Comparison of ENCODE assay signal across 16 cellular contexts in genomic region chr15:85773249-85773648, GRCh38.
"Had no signal": no experiment of that assay in that cellular context is flagged by ENCODE, and none has a peak within 500 bp of the region (broad histone marks: within the 10 kb centered on the region; RNA-seq: fewer than 3 reads in every experiment).

No MANE protein-coding gene starts in this region.

- H3K9me3 ChIP-seq: gastrocnemius medialis, heart right ventricle, neutrophil had no signal

- H3K4me3 ChIP-seq: gastrocnemius medialis, heart right ventricle, lung, SK-N-MC, smooth muscle cell had no signal

- H3K9me3 Mint-ChIP-seq: activated CD4-positive, alpha-beta memory T cell treated with anti-CD3 and anti-CD28 coated beads, Interleukin-2, amount 10 ng/mL, durations not matched to agents 7 days and 5 days; activated naive CD8-positive, alpha-beta T cell treated with anti-CD3 and anti-CD28 coated beads, Interleukin-2, amount 50 U/mL, for 24 hours; mesothelial cell of epicardium; T-cell had no signal

- H3K27me3 Mint-ChIP-seq: activated CD4-positive, alpha-beta memory T cell treated with anti-CD3 and anti-CD28 coated beads, Interleukin-2, amount 10 ng/mL, durations not matched to agents 7 days and 5 days; activated naive CD8-positive, alpha-beta T cell treated with anti-CD3 and anti-CD28 coated beads, Interleukin-2, amount 50 U/mL, for 24 hours; T-cell had no signal

- H3K27me3 ChIP-seq: gastrocnemius medialis, heart right ventricle had no signal

- H3K4me2 ChIP-seq: smooth muscle cell had no signal

- H3K4me1 Mint-ChIP-seq: activated CD4-positive, alpha-beta memory T cell treated with anti-CD3 and anti-CD28 coated beads, Interleukin-2, amount 10 ng/mL, durations not matched to agents 7 days and 5 days; activated naive CD8-positive, alpha-beta T cell treated with anti-CD3 and anti-CD28 coated beads, Interleukin-2, amount 50 U/mL, for 24 hours had no signal

- FAIRE-seq: urothelium cell line had no signal

- ATAC-seq: activated naive CD8-positive, alpha-beta T cell treated with anti-CD3 and anti-CD28 coated beads, Interleukin-2, amount 50 U/mL, for 24 hours; right cardiac atrium; T-cell had no signal

- H3K36me3 ChIP-seq: neutrophil had no signal

- H3K4me3 Mint-ChIP-seq: activated CD4-positive, alpha-beta memory T cell treated with anti-CD3 and anti-CD28 coated beads, Interleukin-2, amount 10 ng/mL, durations not matched to agents 7 days and 5 days; activated naive CD8-positive, alpha-beta T cell treated with anti-CD3 and anti-CD28 coated beads, Interleukin-2, amount 50 U/mL, for 24 hours; mesothelial cell of epicardium; T-cell had no signal

- DNase-seq: activated CD4-positive, alpha-beta memory T cell treated with anti-CD3 and anti-CD28 coated beads, Interleukin-2, amount 10 ng/mL, durations not matched to agents 7 days and 5 days; activated CD8-positive, alpha-beta memory T cell treated with anti-CD3 and anti-CD28 coated beads, Interleukin-2, amount 50 U/mL, for 4 hours; activated naive CD4-positive, alpha-beta T cell; activated naive CD8-positive, alpha-beta T cell treated with anti-CD3 and anti-CD28 coated beads, Interleukin-2, amount 50 U/mL, for 24 hours; aorta; T-cell; T1000 had no signal

- H3K27ac ChIP-seq: neutrophil, SK-N-MC had no signal

- H3K27ac Mint-ChIP-seq: activated CD4-positive, alpha-beta memory T cell treated with anti-CD3 and anti-CD28 coated beads, Interleukin-2, amount 10 ng/mL, durations not matched to agents 7 days and 5 days; activated naive CD8-positive, alpha-beta T cell treated with anti-CD3 and anti-CD28 coated beads, Interleukin-2, amount 50 U/mL, for 24 hours; mesothelial cell of epicardium; T-cell had no signal
